In genomic region chr9:72497476-72498065, GRCh38 we compare ENCODE assay signal across 19 cellular contexts. TPM values are rescaled to one million over a fixed set of nuclear protein-coding genes. Genes with fewer than 3 reads are reported as not detected.
DNase-seq lines count a peak whose midpoint lies in the region; FAIRE-seq and TF ChIP-seq lines count a peak whose summit lies in the region.
"Had no signal": no experiment of that assay in that cellular context is flagged by ENCODE, and none has a peak within 500 bp of the region (broad histone marks: within the 10 kb centered on the region; RNA-seq: fewer than 3 reads in every experiment).

No MANE protein-coding gene starts in this region.

- no peaks in the 10 kb centered on the region for H3K9me3 ChIP-seq in neuronal stem cell (replicated peaks in 1 of 2; ENCODE audit: control insufficient read depth in 2 of 2, insufficient read depth in 1 of 2, low read depth in 1 of 2, low read length in 2 of 2)
- H3K9me3 ChIP-seq in esophagus squamous epithelium: no peaks in the 10 kb centered on the region
- H3K9me3 ChIP-seq: BE2C, SJCRH30 had no signal

- no peak for TF ChIP-seq POLR2A in esophagus squamous epithelium (IDR thresholded peaks at IDR 0.05)

- H3K4ac ChIP-seq in neuronal stem cell (ENCODE audit: low read length): no peak overlapping the region

- H3K36me3 Mint-ChIP-seq in brain: no peaks in the 10 kb centered on the region
- H3K36me3 Mint-ChIP-seq: CD4-positive, alpha-beta memory T cell had no signal

- H3K4me3 Mint-ChIP-seq in brain: no peak overlapping the region
- H3K4me3 Mint-ChIP-seq: CD4-positive, alpha-beta memory T cell had no signal

- no peak overlapping the region for H3K27ac ChIP-seq in neuronal stem cell (replicated peaks; ENCODE audit: low read length)
- H3K27ac ChIP-seq in esophagus squamous epithelium: no peak overlapping the region
- H3K27ac ChIP-seq: RWPE1, SJCRH30 had no signal

- peaks cover 18% of the 10 kb centered on the region for H3K4me1 Mint-ChIP-seq in brain
- H3K4me1 Mint-ChIP-seq: CD4-positive, alpha-beta memory T cell had no signal

- H2AK5ac ChIP-seq in neuronal stem cell (ENCODE audit: low read depth, low read length): no peak overlapping the region

- DNase-seq in GM18507 (ENCODE audit: extremely low spot score, insufficient read length, low read depth): no peak
- peak; percentile 46 for DNase-seq in NCI-H2081 treated with DMSO at 0.1 percent for 48 hours (lab: John Stamatoyannopoulos, UW)
- no peak for DNase-seq in neuronal stem cell (ENCODE audit: low spot score)
- no peak for DNase-seq in inferior parietal cortex (ENCODE audit: extremely low spot score)
- DNase-seq in esophagus squamous epithelium (lab: John Stamatoyannopoulos, UW): no peak
- no peak for DNase-seq in NCI-H1436 (lab: John Stamatoyannopoulos, UW)
- DNase-seq: BE2C; CD4-positive, alpha-beta memory T cell; H7; MV-4-11; NCI-H1694; NCI-H510A; NK-92 treated with Interleukin-12 subunit alpha and Interleukin-12 subunit beta, amount 100 ng/mL, for 24 hours; OCI-M1; SJCRH30 had no signal

- H2BK12ac ChIP-seq in neuronal stem cell (ENCODE audit: low read length): no peak overlapping the region

- FAIRE-seq in GM18507 (lab: Jason Lieb, UNC): peak; percentile 31

- no peak overlapping the region for H4K8ac ChIP-seq in neuronal stem cell (ENCODE audit: low read depth, low read length)

- no CpG with 5 or more reads among the region's 10 CpGs for WGBS in neuronal stem cell (ENCODE audit: extremely low coverage in 2 of 2, insufficient read length in 2 of 2, insufficient replicate concordance in 1 of 2), 2 donors
- 61 to 70% methylated on average over 10 of the region's 10 CpGs for WGBS in esophagus squamous epithelium, 2 donors

- H2BK15ac ChIP-seq in neuronal stem cell (ENCODE audit: low read length): no peak overlapping the region

- no peaks in the 10 kb centered on the region for H3K79me1 ChIP-seq in neuronal stem cell (ENCODE audit: low read depth, low read length)

- no peak overlapping the region for H4K91ac ChIP-seq in neuronal stem cell (ENCODE audit: low read depth, low read length, poor library complexity)

- H3K9ac ChIP-seq in neuronal stem cell (ENCODE audit: low read depth, low read length, poor library complexity): no peak overlapping the region

- H3K4me3 ChIP-seq in neuronal stem cell (ENCODE audit: low read length in 2 of 2) (no peak overlapping the region), esophagus squamous epithelium (no peak overlapping the region)
- H3K4me3 ChIP-seq: SJCRH30 had no signal

- no peaks in the 10 kb centered on the region for H3K27me3 ChIP-seq in neuronal stem cell (ENCODE audit: control insufficient read depth in 3 of 3, insufficient read depth in 3 of 3, low read depth in 1 of 3, low read length in 3 of 3)
- no peaks in the 10 kb centered on the region for H3K27me3 ChIP-seq in esophagus squamous epithelium
- H3K27me3 ChIP-seq: BE2C, SJCRH30 had no signal

- intact Hi-C loops in esophagus squamous epithelium (cut with DNase I): no loop called here

- H2BK120ac ChIP-seq in neuronal stem cell (ENCODE audit: low read depth, low read length): no peak overlapping the region

- H3K36me3 ChIP-seq in neuronal stem cell (replicated peaks in 1 of 2; ENCODE audit: control insufficient read depth in 2 of 2, insufficient read depth in 2 of 2, low read length in 2 of 2): no peaks in the 10 kb centered on the region
- no peaks in the 10 kb centered on the region for H3K36me3 ChIP-seq in esophagus squamous epithelium
- H3K36me3 ChIP-seq: BE2C, SJCRH30 had no signal

- TF ChIP-seq CTCF in brain (conservative IDR thresholded peaks at IDR 0.05) (no peak), esophagus squamous epithelium (IDR thresholded peaks at IDR 0.05) (no peak)

- no peak overlapping the region for H3K14ac ChIP-seq in neuronal stem cell (ENCODE audit: low read length)

- H3K4me2 ChIP-seq in neuronal stem cell (ENCODE audit: insufficient read depth, low read length, poor library complexity, severe bottlenecking): no peak overlapping the region

- no peak overlapping the region for H3K18ac ChIP-seq in neuronal stem cell (ENCODE audit: low read length)

- H2AFZ ChIP-seq in neuronal stem cell (ENCODE audit: low read length): peak overlapping the region; percentile 56

- H3K27me3 Mint-ChIP-seq in brain: peaks cover 4% of the 10 kb centered on the region
- H3K27me3 Mint-ChIP-seq: CD4-positive, alpha-beta memory T cell had no signal

- H3K4me1 ChIP-seq in neuronal stem cell (ENCODE audit: control insufficient read depth in 2 of 2, insufficient read depth in 1 of 2, low read depth in 1 of 2, low read length in 2 of 2): peaks cover 0 to 2% of the 10 kb centered on the region in 2 donors
- no peaks in the 10 kb centered on the region for H3K4me1 ChIP-seq in esophagus squamous epithelium
- H3K4me1 ChIP-seq: BE2C, SJCRH30 had no signal

- H3K27ac Mint-ChIP-seq in brain: peak overlapping the region in 4 of 5 experiments; percentile 8 to 70 (median 32)

- no peak overlapping the region for H2BK5ac ChIP-seq in neuronal stem cell (ENCODE audit: low read length)

- H3K23ac ChIP-seq in neuronal stem cell (ENCODE audit: low read depth, low read length, poor library complexity): no peak overlapping the region

- no peaks in the 10 kb centered on the region for H3K9me3 Mint-ChIP-seq in brain
- H3K9me3 Mint-ChIP-seq: CD4-positive, alpha-beta memory T cell had no signal

RNA-seq across cellular contexts. Expression of gene TMC1, which starts 23.8 kb away (rescaled TPM):
- 0.29 TPM for polyA plus RNA-seq in brain (ENCODE audit: insufficient read depth, low read depth, low replicate concordance)
- not detected for polyA plus RNA-seq in neuronal stem cell (2013, experiment 1 of 2)
- 0.01 TPM for polyA plus RNA-seq in neuronal stem cell (2013, experiment 2 of 2)
- 1 to 10 TPM in 3 of 4 donors, not detected in 1; 1.1 to 3.1 (median 1.5) TPM for total RNA-seq in esophagus squamous epithelium
- total RNA-seq: CD4-positive, alpha-beta memory T cell; Daoy; H7; SJCRH30 had no signal
- polyA plus RNA-seq: AG04450; CD4-positive, alpha-beta memory T cell had no signal
